Comparison of ENCODE assay signal across 10 cellular contexts in genomic region chr9:120921751-120922181, GRCh38. TPM values are rescaled to one million over a fixed set of nuclear protein-coding genes. Genes with fewer than 3 reads are reported as not detected.
DNase-seq lines count a peak whose midpoint lies in the region; ATAC-seq and TF ChIP-seq lines count a peak whose summit lies in the region.
"Had no signal": no experiment of that assay in that cellular context is flagged by ENCODE, and none has a peak within 500 bp of the region (broad histone marks: within the 10 kb centered on the region; RNA-seq: fewer than 3 reads in every experiment).

No MANE protein-coding gene starts in this region.

- no peak overlapping the region for H3K4me2 ChIP-seq in IMR-90 (ENCODE audit: low read depth, low read length)
- no peak overlapping the region for H3K4me2 ChIP-seq in neural progenitor cell

- H3K4me3 ChIP-seq in IMR-90 (ENCODE audit: insufficient read depth, low read depth, low read length) (no peak overlapping the region), neural progenitor cell (no peak overlapping the region)

- H3K4me1 Mint-ChIP-seq in brain (peaks cover 39% of the 10 kb centered on the region), neural progenitor cell (peaks cover 38% of the 10 kb centered on the region)

- no peak overlapping the region for H2BK120ac ChIP-seq in IMR-90 (ENCODE audit: low read depth, low read length)

- no peak for TF ChIP-seq POLR2A in IMR-90 (IDR thresholded peaks at IDR 0.05; ENCODE audit: low read depth, low read length)

- H3K23ac ChIP-seq in IMR-90 (ENCODE audit: low read depth, low read length): no peak overlapping the region

- BruUV-seq in IMR-90 (replicated peaks; lab: Mats Ljungman, UMichigan): no TSS peak

- H3K18ac ChIP-seq in IMR-90 (ENCODE audit: low read depth, low read length): no peak overlapping the region

- peaks cover 0 to 30% of the 10 kb centered on the region in 2 experiments; a peak in 2 of 4 replicates for H3K79me1 ChIP-seq in IMR-90 (ENCODE audit: low read depth in 1 of 2, low read length in 2 of 2)

- H2AK9ac ChIP-seq in IMR-90 (replicated peaks; ENCODE audit: low read depth, low read length, poor library complexity): no peak overlapping the region

- peaks cover 25% of the 10 kb centered on the region for H3K9me1 ChIP-seq in IMR-90 (ENCODE audit: insufficient read depth, low read length)

- H2BK20ac ChIP-seq in IMR-90 (ENCODE audit: low read depth, low read length): no peak overlapping the region

- DNase-seq in EH (ENCODE audit: low read depth) (peak; percentile 25), IMR-90 (no peak), neural progenitor cell (ENCODE audit: low spot score) (no peak), occipital lobe (lab: John Stamatoyannopoulos, UW) (no peak), mucosa of gallbladder (ENCODE audit: low spot score) (no peak), NCI-H226 (no peak)

- H4K20me1 ChIP-seq in IMR-90 (ENCODE audit: insufficient read depth, low read length) (no peaks in the 10 kb centered on the region), neural progenitor cell (ENCODE audit: low read depth) (no peaks in the 10 kb centered on the region)

- no peak for ATAC-seq in IMR-90 (ENCODE audit: low read depth)
- no peak for ATAC-seq in GM21825 (IDR thresholded peaks at IDR 0.05; ENCODE audit: unreplicated experiment)
- ATAC-seq: activated CD4-positive, CD25-positive, alpha-beta regulatory T cell treated with anti-CD3 and anti-CD28 coated beads, Interleukin-2, amount 50 U/mL, for 24 hours had no signal

- CTCF ChIA-PET in IMR-90 (lab: Yijun Ruan, JAX): no interaction called here

- H3K9ac ChIP-seq in IMR-90 (ENCODE audit: low read depth, low read length) (no peak overlapping the region), neural progenitor cell (no peak overlapping the region)
- H3K9ac ChIP-seq: parathyroid adenoma had no signal

- no peak overlapping the region; the same call in 1 of the 2 replicates for H2AK5ac ChIP-seq in IMR-90 (ENCODE audit: low read depth, low read length)

- peak overlapping the region; percentile 15 for H2AFZ ChIP-seq in IMR-90 (replicated peaks; ENCODE audit: low read length, poor library complexity)
- H2AFZ ChIP-seq in neural progenitor cell (replicated peaks): no peak overlapping the region
- H2AFZ ChIP-seq: parathyroid adenoma had no signal

- H3K4me3 Mint-ChIP-seq in brain (no peak overlapping the region), neural progenitor cell (no peak overlapping the region)

- H3K4ac ChIP-seq in IMR-90 (ENCODE audit: low read depth, low read length): no peak overlapping the region

- H3K27ac Mint-ChIP-seq in brain: peak overlapping the region in 3 of 5 experiments; percentile 37 to 81 (median 49)
- peak overlapping the region; percentile 74 for H3K27ac Mint-ChIP-seq in neural progenitor cell

- H3K79me2 ChIP-seq in neural progenitor cell (ENCODE audit: low read depth): no peaks in the 10 kb centered on the region
- H3K79me2 ChIP-seq: parathyroid adenoma had no signal

- H3K36me3 ChIP-seq in IMR-90 (ENCODE audit: control insufficient read depth, insufficient read depth, low read length) (no peaks in the 10 kb centered on the region), neural progenitor cell (no peaks in the 10 kb centered on the region)

- in situ Hi-C loops in IMR-90 (cut with MboI; ENCODE audit: low sequenced_read_pairs): no loop called here

- no peaks in the 10 kb centered on the region for H3K27me3 Mint-ChIP-seq in brain
- peaks cover 2% of the 10 kb centered on the region for H3K27me3 Mint-ChIP-seq in neural progenitor cell (ENCODE audit: insufficient read depth, low read depth)

- H3K27me3 ChIP-seq in IMR-90 (ENCODE audit: control insufficient read depth, insufficient read depth, low read length) (no peaks in the 10 kb centered on the region), neural progenitor cell (no peaks in the 10 kb centered on the region)

- H3K9me3 Mint-ChIP-seq in brain: peaks cover 0 to 10% (median 7%) of the 10 kb centered on the region in 5 experiments
- peaks cover 3% of the 10 kb centered on the region for H3K9me3 Mint-ChIP-seq in neural progenitor cell

- H3K9me3 ChIP-seq in IMR-90 (ENCODE audit: control insufficient read depth, insufficient read depth, low read length) (0 out of 2 replicates have a peak, but pooled peaks cover 2% of the 10 kb centered on the region), neural progenitor cell (ENCODE audit: low read depth) (no peaks in the 10 kb centered on the region)

- no peak for TF ChIP-seq RAD21 in IMR-90 (IDR thresholded peaks at IDR 0.05; ENCODE audit: low read length)

- H3K27ac ChIP-seq in IMR-90 (ENCODE audit: insufficient read depth, low read length) (no peak overlapping the region), neural progenitor cell (no peak overlapping the region)
- H3K27ac ChIP-seq: parathyroid adenoma had no signal

- no peak overlapping the region for H2BK15ac ChIP-seq in IMR-90 (ENCODE audit: low read depth, low read length)

- H3F3A ChIP-seq in neural progenitor cell (ENCODE audit: low read depth): no peaks in the 10 kb centered on the region

- H3K14ac ChIP-seq in IMR-90 (replicated peaks; ENCODE audit: low read depth, low read length): no peak overlapping the region; the same call in 1 of the 2 replicates

- H4K5ac ChIP-seq in IMR-90 (ENCODE audit: low read depth, low read length): no peak overlapping the region; the same call in 1 of the 2 replicates

- peaks cover 28% of the 10 kb centered on the region for H3K4me1 ChIP-seq in IMR-90 (ENCODE audit: control insufficient read depth, insufficient read depth, low read length)
- H3K4me1 ChIP-seq in neural progenitor cell: no peaks in the 10 kb centered on the region
- H3K4me1 ChIP-seq: parathyroid adenoma had no signal

- 0% methylated on average over 1 of the region's 6 CpGs; no CpG with 5 or more reads in 1 of the 2 experiments for WGBS in IMR-90 (ENCODE audit: extremely low coverage in 2 of 2, insufficient read length in 1 of 2), 2 experiments

- intact Hi-C loops in IMR-90 (cut with micrococcal nuclease): no loop called here

- dilution Hi-C loops in IMR-90 (cut with HindIII; ENCODE audit: low sequenced_read_pairs, unreplicated experiment): no loop called here

- H3K36me3 Mint-ChIP-seq in brain (no peaks in the 10 kb centered on the region), neural progenitor cell (peaks cover under 1% of the 10 kb centered on the region)

- 0 out of 4 replicates have a peak overlapping the region, but pooled peaks of 1 of the 2 experiments have one; percentile 23 for H4K8ac ChIP-seq in IMR-90 (ENCODE audit: low read depth in 2 of 2, low read length in 2 of 2)

- TF ChIP-seq CTCF in IMR-90 (conservative IDR thresholded peaks at IDR 0.05; ENCODE audit: low read depth, low read length) (no peak), brain (conservative IDR thresholded peaks at IDR 0.05) (no peak), neural progenitor cell (IDR thresholded peaks at IDR 0.05) (no peak)

- H3K56ac ChIP-seq in IMR-90 (ENCODE audit: extremely low read depth, insufficient read depth, low read length): no peak overlapping the region

- H2BK5ac ChIP-seq in IMR-90 (ENCODE audit: low read depth, low read length, poor library complexity, severe bottlenecking): no peak overlapping the region

- POLR2A ChIA-PET in IMR-90 (lab: Charles Lee; ENCODE audit: unreplicated experiment): interaction anchor here (0.9 kb wide), 1 partner anchor 10 kb away, joined by 6 read pairs; no protein-coding TSS in a partner anchor

- no peak overlapping the region for H4K91ac ChIP-seq in IMR-90 (ENCODE audit: insufficient read depth, low read depth, low read length)

TF ChIP-seq in IMR-90, 13 proteins besides CTCF, POLR2A, EP300 and RAD21:
- TF ChIP-seq FOS (IDR thresholded peaks at IDR 0.05; ENCODE audit: low read depth, low read length) (no peak), RCOR1 (IDR thresholded peaks at IDR 0.05; ENCODE audit: insufficient replicate concordance, low read length) (no peak)
- TF ChIP-seq, protein P1, sequence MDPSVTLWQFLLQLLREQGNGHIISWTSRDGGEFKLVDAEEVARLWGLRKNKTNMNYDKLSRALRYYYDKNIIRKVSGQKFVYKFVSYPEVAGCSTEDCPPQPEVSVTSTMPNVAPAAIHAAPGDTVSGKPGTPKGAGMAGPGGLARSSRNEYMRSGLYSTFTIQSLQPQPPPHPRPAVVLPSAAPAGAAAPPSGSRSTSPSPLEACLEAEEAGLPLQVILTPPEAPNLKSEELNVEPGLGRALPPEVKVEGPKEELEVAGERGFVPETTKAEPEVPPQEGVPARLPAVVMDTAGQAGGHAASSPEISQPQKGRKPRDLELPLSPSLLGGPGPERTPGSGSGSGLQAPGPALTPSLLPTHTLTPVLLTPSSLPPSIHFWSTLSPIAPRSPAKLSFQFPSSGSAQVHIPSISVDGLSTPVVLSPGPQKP (IDR thresholded peaks at IDR 0.05; ENCODE audit: borderline replicate concordance, low read depth, low read length): no peak

RNA-seq across cellular contexts. Expression of gene TRAF1, which starts 4.8 kb away (rescaled TPM):
- total RNA-seq in IMR-90 (2012; rRNA removed) (3.1 and 3.9 TPM in 2 replicates), neural progenitor cell (ENCODE audit: low replicate concordance) (3.2 and 4.5 TPM in 2 replicates), occipital lobe (2.5 TPM), mucosa of gallbladder (7.9 TPM)
- polyA plus RNA-seq in IMR-90 (2012; rRNA removed) (3.7 and 4.1 TPM in 2 replicates), brain (ENCODE audit: insufficient read depth, low read depth, low replicate concordance) (1.9 TPM)
- 2.0 and 2.9 TPM in 2 replicates for polyA plus RNA-seq in IMR-90 (2012; cell fraction: cytosol; rRNA removed)
- polyA plus RNA-seq in IMR-90 (2012; cell fraction: nucleus; rRNA removed; ENCODE audit: low replicate concordance): 5.6 and 6.9 TPM in 2 replicates

RNA-seq across cellular contexts. Expression of gene PHF19, which starts 44.8 kb away (rescaled TPM):
- total RNA-seq in IMR-90 (2012; rRNA removed): 36.1 and 37.6 TPM in 2 replicates
- 55.6 and 56.9 TPM in 2 replicates for polyA plus RNA-seq in IMR-90 (2012; rRNA removed)
- polyA plus RNA-seq in IMR-90 (2012; cell fraction: cytosol; rRNA removed): 52.9 and 59.9 TPM in 2 replicates
- 37.1 and 52.4 TPM in 2 replicates for polyA plus RNA-seq in IMR-90 (2012; cell fraction: nucleus; rRNA removed; ENCODE audit: low replicate concordance)
- 109 TPM for polyA plus RNA-seq in brain (ENCODE audit: insufficient read depth, low read depth, low replicate concordance)
- 27.4 and 45.1 TPM in 2 replicates for total RNA-seq in neural progenitor cell (ENCODE audit: low replicate concordance)
- 4.1 TPM for total RNA-seq in occipital lobe
- total RNA-seq in mucosa of gallbladder: 25.9 TPM
